Comparison of ENCODE assay signal across 10 cellular contexts in genomic region chr9:89442981-89443817, GRCh38. TPM values are rescaled to one million over a fixed set of nuclear protein-coding genes. Genes with fewer than 3 reads are reported as not detected.
DNase-seq lines count a peak whose midpoint lies in the region; ATAC-seq and TF ChIP-seq lines count a peak whose summit lies in the region.
"Had no signal": no experiment of that assay in that cellular context is flagged by ENCODE, and none has a peak within 500 bp of the region (broad histone marks: within the 10 kb centered on the region; RNA-seq: fewer than 3 reads in every experiment).

No MANE protein-coding gene starts in this region.

- no peak overlapping the region for H3K27ac Mint-ChIP-seq in nephron progenitor cell
- no peak overlapping the region for H3K27ac Mint-ChIP-seq in endothelial cell (ENCODE audit: unreplicated experiment)

- H3K27me3 Mint-ChIP-seq in nephron progenitor cell (ENCODE audit: low read depth, poor library complexity) (no peaks in the 10 kb centered on the region), endothelial cell (ENCODE audit: unreplicated experiment) (peaks cover 2% of the 10 kb centered on the region)

- peak; percentile 41 for ATAC-seq in GM21515 (IDR thresholded peaks at IDR 0.05; ENCODE audit: unreplicated experiment)
- no peak for ATAC-seq in omental fat pad (ENCODE audit: low FRiP score)
- no peak for ATAC-seq in upper lobe of right lung

- H3K36me3 Mint-ChIP-seq in nephron progenitor cell (ENCODE audit: low read depth) = no peaks in the 10 kb centered on the region
- no peaks in the 10 kb centered on the region for H3K36me3 Mint-ChIP-seq in endothelial cell (ENCODE audit: low read depth, unreplicated experiment)

- H3K4me3 Mint-ChIP-seq in nephron progenitor cell (no peak overlapping the region), endothelial cell (ENCODE audit: unreplicated experiment) (no peak overlapping the region)

- H3K27ac ChIP-seq in upper lobe of right lung = no peak overlapping the region
- H3K27ac ChIP-seq: cardiac muscle cell, parathyroid adenoma had no signal

- intact Hi-C loops in upper lobe of right lung (cut with DNase I) = no loop called here

- H3K36me3 ChIP-seq in upper lobe of right lung = no peaks in the 10 kb centered on the region
- H3K36me3 ChIP-seq: cardiac muscle cell had no signal

- H3K27me3 ChIP-seq in upper lobe of right lung = no peaks in the 10 kb centered on the region
- H3K27me3 ChIP-seq: cardiac muscle cell had no signal

- no peak for TF ChIP-seq CTCF in omental fat pad (IDR thresholded peaks at IDR 0.05)
- TF ChIP-seq CTCF in upper lobe of right lung (IDR thresholded peaks at IDR 0.05) = no peak
- no peak for TF ChIP-seq CTCF in nephron progenitor cell (IDR thresholded peaks at IDR 0.05)
- TF ChIP-seq CTCF in endothelial cell (IDR thresholded peaks at IDR 0.05; ENCODE audit: unreplicated experiment) = no peak

- no peak overlapping the region for H3K4me3 ChIP-seq in upper lobe of right lung
- H3K4me3 ChIP-seq: cardiac muscle cell had no signal

- peaks cover 26% of the 10 kb centered on the region for H3K4me1 ChIP-seq in upper lobe of right lung
- H3K4me1 ChIP-seq: parathyroid adenoma had no signal

- H3K9me3 ChIP-seq in upper lobe of right lung = no peaks in the 10 kb centered on the region

- H3K4me1 Mint-ChIP-seq in nephron progenitor cell (peaks cover 76% of the 10 kb centered on the region), endothelial cell (ENCODE audit: unreplicated experiment) (no peaks in the 10 kb centered on the region)

- DNase-seq in EH (ENCODE audit: low read depth) (peak; percentile 5), NOMO-1 treated with DMSO at 0.1 percent for 48 hours (lab: John Stamatoyannopoulos, UW; ENCODE audit: unreplicated experiment) (peak; percentile 20), kidney tubule cell (ENCODE audit: low spot score) (peak; percentile 40), omental fat pad (ENCODE audit: low spot score) (no peak), upper lobe of right lung (no peak), nephron progenitor cell (no peak), endothelial cell (ENCODE audit: low spot score) (no peak)

- H3K9me3 Mint-ChIP-seq in nephron progenitor cell = no peaks in the 10 kb centered on the region
- no peaks in the 10 kb centered on the region for H3K9me3 Mint-ChIP-seq in endothelial cell (ENCODE audit: unreplicated experiment)

RNA-seq across cellular contexts. Expression of gene SEMA4D, which starts 54.7 kb away (rescaled TPM):
- 10 to 100 TPM; 14.2 to 49.5 (median 18.3) TPM for total RNA-seq in omental fat pad
- 46.2 TPM for total RNA-seq in upper lobe of right lung
- total RNA-seq in endothelial cell (ENCODE audit: unreplicated experiment) = 14.8 TPM

Comparison
In these comparisons a context has a peak if more than half of its experiments do, and no peak if none do; other contexts are left out.
1. DNase-seq: peak in EH (single experiment), NOMO-1 treated with DMSO at 0.1 percent for 48 hours (single experiment) and kidney tubule cell (single experiment); none in omental fat pad (single experiment), upper lobe of right lung (single experiment), nephron progenitor cell (single experiment) and endothelial cell (single experiment).